In the genomic region with DNA sequence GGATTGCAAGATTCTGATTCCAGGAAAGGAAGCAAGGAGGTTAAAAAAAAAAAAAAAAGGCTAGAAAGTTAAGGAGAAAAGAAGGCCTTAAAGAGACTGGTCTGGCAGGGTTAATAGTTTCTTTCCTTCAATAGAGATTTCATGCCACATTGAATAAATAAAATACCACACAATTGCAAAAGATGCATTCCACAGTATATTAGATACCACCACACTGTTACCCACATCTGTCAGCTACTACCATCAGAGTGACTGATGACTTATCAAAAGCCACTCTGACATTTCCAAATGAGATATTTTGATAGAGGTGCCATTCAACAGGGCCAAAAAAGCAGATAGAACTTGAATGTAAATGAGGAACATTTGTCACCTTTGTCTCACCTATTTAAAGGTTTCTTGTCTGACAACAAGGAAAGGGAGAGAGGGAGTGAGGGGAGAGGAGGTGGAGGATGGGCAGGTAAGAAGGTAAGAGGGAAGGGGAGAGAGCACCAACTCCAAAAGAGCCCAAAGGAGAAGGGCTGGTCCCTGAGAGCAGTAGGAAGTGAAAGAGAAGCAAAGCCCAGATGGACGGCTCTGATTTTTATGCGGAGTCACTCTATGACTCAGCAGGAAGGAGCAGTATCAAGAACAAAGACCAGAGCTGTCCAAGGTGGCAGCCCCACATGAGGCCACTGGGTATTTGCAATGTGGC, we compare ENCODE assay signal across 8 cellular contexts. TPM values are rescaled to one million over a fixed set of nuclear protein-coding genes. Genes with fewer than 3 reads are reported as not detected.
DNase-seq lines count a peak whose midpoint lies in the region; ATAC-seq and TF ChIP-seq lines count a peak whose summit lies in the region.

No MANE protein-coding gene starts in this region.

- H3K36me3 ChIP-seq in body of pancreas (replicated peaks in 1 of 2; ENCODE audit: insufficient read depth in 1 of 2, low read depth in 2 of 2) (no peaks in the 10 kb centered on the region), mesendoderm (ENCODE audit: control insufficient read depth, insufficient read depth, low read length) (no peaks in the 10 kb centered on the region)

- H2BK5ac ChIP-seq in mesendoderm (ENCODE audit: low read length) = no peak overlapping the region

- no peak overlapping the region for H2BK15ac ChIP-seq in mesendoderm (replicated peaks; ENCODE audit: low read depth)

- no peak for TF ChIP-seq CTCF in body of pancreas (IDR thresholded peaks at IDR 0.05)

- H3K9me3 ChIP-seq in body of pancreas = no peaks in the 10 kb centered on the region

- ATAC-seq in body of pancreas = peak; percentile 74
- no peak for ATAC-seq in HG03159 (IDR thresholded peaks at IDR 0.05; ENCODE audit: unreplicated experiment)

- no peak overlapping the region for H2BK120ac ChIP-seq in mesendoderm (ENCODE audit: low read depth, low read length)

- H2AK5ac ChIP-seq in mesendoderm (ENCODE audit: low read length) = no peak overlapping the region

- H4K8ac ChIP-seq in mesendoderm (ENCODE audit: low read depth, low read length) = no peak overlapping the region

- no peak for TF ChIP-seq POLR2A in body of pancreas (IDR thresholded peaks at IDR 0.05)

- H3K56ac ChIP-seq in mesendoderm (ENCODE audit: low read length) = no peak overlapping the region

- H3K4ac ChIP-seq in mesendoderm (ENCODE audit: low read depth, low read length) = no peak overlapping the region

- 12 to 33% methylated on average over 2 of the region's 2 CpGs for WGBS in body of pancreas, 2 donors
- whole genome bisulfite sequencing in mesendoderm (ENCODE audit: extremely low coverage, insufficient coverage, low lambda C conversion rate) = no CpG with 5 or more reads among the region's 2 CpGs

- H3K79me1 ChIP-seq in mesendoderm (ENCODE audit: low read length) = peaks cover 2% of the 10 kb centered on the region

- H3K27ac ChIP-seq in body of pancreas (no peak overlapping the region), mesendoderm (ENCODE audit: low read depth, low read length) (no peak overlapping the region)

- no peak overlapping the region for H3K9ac ChIP-seq in mesendoderm (ENCODE audit: low read length)

- no peaks in the 10 kb centered on the region for H3K27me3 ChIP-seq in body of pancreas
- H3K27me3 ChIP-seq in mesendoderm (ENCODE audit: insufficient read depth, low read length, poor library complexity) = no peaks in the 10 kb centered on the region

- H3K79me2 ChIP-seq in mesendoderm (ENCODE audit: control insufficient read depth, insufficient read depth, low read length) = no peaks in the 10 kb centered on the region

- no peak overlapping the region for H3K18ac ChIP-seq in mesendoderm (ENCODE audit: low read length)

- H3K4me2 ChIP-seq in mesendoderm (ENCODE audit: low read length) = no peak overlapping the region

- no peak overlapping the region for H3K23ac ChIP-seq in mesendoderm (ENCODE audit: low read length)

- H3K4me1 ChIP-seq in body of pancreas (no peaks in the 10 kb centered on the region), mesendoderm (ENCODE audit: control insufficient read depth, low read depth, low read length) (peaks cover 8% of the 10 kb centered on the region)

- H3K4me3 ChIP-seq in body of pancreas (no peak overlapping the region), mesendoderm (ENCODE audit: low read length) (no peak overlapping the region)

- intact Hi-C loops in body of pancreas (cut with DNase I) = no loop called here

- H4K5ac ChIP-seq in mesendoderm (ENCODE audit: low read length) = no peak overlapping the region

- peak; percentile 7 for DNase-seq in stimulated activated CD4-positive, alpha-beta T cell treated with anti-CD3 and anti-CD28 coated beads, Interleukin-15, amount 100 ng/mL, for 24 hours
- no peak for DNase-seq in stimulated activated CD4-positive, alpha-beta T cell treated with anti-CD3 and anti-CD28 coated beads, Interleukin-12 subunit alpha, Interleukin-12 subunit beta, amount 100 ng/mL, for 4 hours
- peak; percentile 26 for DNase-seq in NAMALWA (ENCODE audit: low spot score)
- DNase-seq in body of pancreas = peak; percentile 22 to 50 (median 34)
- DNase-seq in mesendoderm = peak; percentile 92
- DNase-seq in NCI-H187 (lab: John Stamatoyannopoulos, UW) = no peak
- no peak for DNase-seq in NCI-H2081 treated with DMSO at 0.1 percent for 48 hours (lab: John Stamatoyannopoulos, UW)

RNA-seq across cellular contexts. Expression of gene LRRN2, which starts 38.3 kb away (rescaled TPM):
- total RNA-seq in body of pancreas = 1 to 10 TPM in 1 of 2 donors, under 1 TPM in 1; 0.33 to 1.6 TPM
- polyA plus RNA-seq in mesendoderm (2013, experiment 1 of 2) = 26.7 TPM
- 26.5 TPM for polyA plus RNA-seq in mesendoderm (2013, experiment 2 of 2)

Comparison
In these comparisons a context has a peak if more than half of its experiments do, and no peak if none do; other contexts are left out.
1. DNase-seq: peak in stimulated activated CD4-positive, alpha-beta T cell treated with anti-CD3 and anti-CD28 coated beads, Interleukin-15, amount 100 ng/mL, for 24 hours (single experiment), NAMALWA (single experiment), body of pancreas (4 of 4) and mesendoderm (single experiment); none in stimulated activated CD4-positive, alpha-beta T cell treated with anti-CD3 and anti-CD28 coated beads, Interleukin-12 subunit alpha, Interleukin-12 subunit beta, amount 100 ng/mL, for 4 hours (single experiment), NCI-H187 (0 of 2) and NCI-H2081 treated with DMSO at 0.1 percent for 48 hours (single experiment).